Comparison of ENCODE assay signal across 3 cellular contexts in genomic region chr7:54860843-54861242, GRCh38.
TF ChIP-seq lines count a peak whose summit lies in the region.

No MANE protein-coding gene starts in this region.

TF ChIP-seq in SK-N-SH, 30 proteins besides CTCF, POLR2A, EP300 and RAD21:
- TF ChIP-seq USF1 (IDR thresholded peaks at IDR 0.05; ENCODE audit: borderline replicate concordance, low read depth), result no peak
- TF ChIP-seq NFIC (IDR thresholded peaks at IDR 0.05; ENCODE audit: borderline replicate concordance), result no peak
- no peak for TF ChIP-seq TEAD4 (IDR thresholded peaks at IDR 0.05; ENCODE audit: borderline replicate concordance, insufficient read depth)
- TF ChIP-seq USF2 (IDR thresholded peaks at IDR 0.05; ENCODE audit: borderline replicate concordance, low read depth, low read length), result no peak
- no peak for TF ChIP-seq MAX (IDR thresholded peaks at IDR 0.05; ENCODE audit: low read depth)
- no peak for TF ChIP-seq MEF2A (IDR thresholded peaks at IDR 0.05; ENCODE audit: borderline replicate concordance, low read depth)
- TF ChIP-seq REST (IDR thresholded peaks at IDR 0.05; ENCODE audit: low read depth, low read length), result no peak
- no peak for TF ChIP-seq IRF3 (IDR thresholded peaks at IDR 0.05; ENCODE audit: low read depth, low read length)
- no peak for TF ChIP-seq FOXM1 (IDR thresholded peaks at IDR 0.05; ENCODE audit: low read depth)
- TF ChIP-seq JUND (IDR thresholded peaks at IDR 0.05), result no peak
- TF ChIP-seq MXI1 (IDR thresholded peaks at IDR 0.05; ENCODE audit: low read depth, low read length), result no peak

TF ChIP-seq in SK-N-SH treated with all-trans-retinoic acid at 6 μM for 48 hours, 23 proteins besides CTCF, POLR2A, EP300 and RAD21:
- TF ChIP-seq ZNF8 (CRISPR knock-in tag; IDR thresholded peaks at IDR 0.05) (no peak), PPARA (CRISPR knock-in tag; IDR thresholded peaks at IDR 0.05; ENCODE audit: borderline replicate concordance) (no peak), ZNF565 (CRISPR knock-in tag; conservative IDR thresholded peaks at IDR 0.05; ENCODE audit: low read depth) (no peak), SNAI2 (CRISPR knock-in tag; IDR thresholded peaks at IDR 0.05) (no peak), ISL1 (CRISPR knock-in tag; IDR thresholded peaks at IDR 0.05) (no peak), TOX (CRISPR knock-in tag; IDR thresholded peaks at IDR 0.05; ENCODE audit: borderline replicate concordance) (no peak), ZNF70 (CRISPR knock-in tag; IDR thresholded peaks at IDR 0.05) (no peak)

TF ChIP-seq in IMR-90, 13 proteins besides CTCF, POLR2A, EP300 and RAD21:
- TF ChIP-seq USF2 (IDR thresholded peaks at IDR 0.05; ENCODE audit: low read depth, low read length) (no peak), MXI1 (IDR thresholded peaks at IDR 0.05; ENCODE audit: borderline replicate concordance, low read depth, low read length) (no peak), ELK1 (IDR thresholded peaks at IDR 0.05; ENCODE audit: borderline replicate concordance, low read depth, low read length) (no peak), CHD1 (IDR thresholded peaks at IDR 0.05; ENCODE audit: low read depth, low read length) (no peak), NFE2L2 (IDR thresholded peaks at IDR 0.05; ENCODE audit: low read depth, low read length) (no peak), FOS (IDR thresholded peaks at IDR 0.05; ENCODE audit: low read depth, low read length) (no peak), RCOR1 (IDR thresholded peaks at IDR 0.05; ENCODE audit: insufficient replicate concordance, low read length) (no peak), CEBPB (IDR thresholded peaks at IDR 0.05; ENCODE audit: low read depth, low read length) (no peak)
